ENCODE assay signal across 20 cellular contexts in the genomic region with DNA sequence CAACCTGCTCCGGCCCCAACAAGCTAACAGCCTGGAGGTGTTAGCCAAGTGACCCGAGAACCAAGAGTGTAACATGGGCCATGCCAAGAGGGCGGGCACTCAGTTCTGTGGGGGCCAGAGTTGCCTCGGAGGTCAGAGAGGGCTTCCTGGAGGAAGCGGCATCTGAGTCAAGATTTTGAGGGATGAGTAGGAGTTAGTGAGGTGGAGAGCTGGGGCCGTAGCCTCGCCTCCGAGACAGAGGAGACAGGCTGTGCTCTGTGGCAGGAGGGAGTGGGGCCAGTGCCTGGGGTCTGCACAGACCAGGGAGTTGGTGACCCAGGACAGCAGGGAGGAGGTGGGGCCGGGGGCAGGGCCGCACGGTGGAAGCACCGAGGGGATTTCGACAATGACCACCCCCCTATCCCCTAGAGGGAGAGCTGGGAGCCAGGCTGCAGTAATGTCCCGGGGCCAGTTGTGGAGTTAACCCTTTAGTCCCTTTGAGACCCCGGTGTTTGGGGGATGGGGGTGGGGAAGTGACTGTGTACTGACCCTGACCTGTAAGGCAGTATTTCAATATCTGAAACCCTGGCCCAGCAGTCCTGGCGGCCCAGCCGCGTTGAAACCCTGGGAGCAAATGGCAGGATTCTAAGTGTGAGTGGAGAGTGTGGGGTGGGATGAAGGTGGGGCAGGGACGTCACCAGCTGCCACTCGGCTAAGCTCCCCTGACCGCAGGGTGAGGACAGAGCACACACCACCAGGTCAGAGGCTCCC.
DNase-seq lines count a peak whose midpoint lies in the region; ATAC-seq, FAIRE-seq and TF ChIP-seq lines count a peak whose summit lies in the region.
"Had no signal": no experiment of that assay in that cellular context is flagged by ENCODE, and none has a peak within 500 bp of the region (broad histone marks: within the 10 kb centered on the region; RNA-seq: fewer than 3 reads in every experiment).

No MANE protein-coding gene starts in this region.

- H3K27me3 Mint-ChIP-seq in Caco-2 (ENCODE audit: insufficient read depth, unreplicated experiment), result peaks cover 13% of the 10 kb centered on the region

- intact Hi-C loops in Caco-2 (cut with micrococcal nuclease; ENCODE audit: unreplicated experiment) (no loop called here), left ventricle myocardium superior (cut with micrococcal nuclease) (no loop called here), posterior vena cava (cut with DNase I) (no loop called here), esophagus muscularis mucosa (cut with DNase I) (no loop called here)

- no TSS peak for BruUV-seq in Caco-2 (replicated peaks; lab: Mats Ljungman, UMichigan)

- WGBS in esophagus muscularis mucosa, result 64% methylated on average over 16 of the region's 21 CpGs

- no peak for TF ChIP-seq EP300 in esophagus muscularis mucosa (IDR thresholded peaks at IDR 0.05)

- H3K9me3 ChIP-seq in Caco-2 (no peaks in the 10 kb centered on the region), RWPE2 (ENCODE audit: severe bottlenecking) (no peaks in the 10 kb centered on the region), esophagus muscularis mucosa (no peaks in the 10 kb centered on the region)
- H3K9me3 ChIP-seq: body of pancreas, neutrophil had no signal

- TF ChIP-seq CTCF in Caco-2 (IDR thresholded peaks at IDR 0.05; ENCODE audit: insufficient read depth in 1 of 2, low read depth in 1 of 2, low read length in 1 of 2, severe bottlenecking in 1 of 2, unreplicated experiment in 1 of 2) (no peak), RWPE2 (IDR thresholded peaks at IDR 0.05; ENCODE audit: poor library complexity, severe bottlenecking) (no peak), esophagus muscularis mucosa (IDR thresholded peaks at IDR 0.05) (no peak)

- no peaks in the 10 kb centered on the region for H3K36me3 Mint-ChIP-seq in Caco-2 (ENCODE audit: insufficient read depth, unreplicated experiment)
- H3K36me3 Mint-ChIP-seq: IgD-negative memory B cell had no signal

- H3K36me3 ChIP-seq in Caco-2 (ENCODE audit: control insufficient read depth, insufficient read depth, low read length) (no peaks in the 10 kb centered on the region), RWPE2 (ENCODE audit: low read depth) (no peaks in the 10 kb centered on the region), esophagus muscularis mucosa (no peaks in the 10 kb centered on the region)
- H3K36me3 ChIP-seq: neutrophil had no signal

- no peak for FAIRE-seq in GM19239 (lab: Jason Lieb, UNC)
- FAIRE-seq: islet of Langerhans had no signal

- H3K4me1 ChIP-seq in Caco-2 (no peaks in the 10 kb centered on the region), RWPE2 (ENCODE audit: insufficient read depth, poor library complexity, severe bottlenecking) (no peaks in the 10 kb centered on the region), esophagus muscularis mucosa (peaks cover 0 to 14% (median 6%) of the 10 kb centered on the region in 4 donors)
- H3K4me1 ChIP-seq: body of pancreas had no signal

- H3K4me3 ChIP-seq in Caco-2 (ENCODE audit: low read depth, low read length), result no peak overlapping the region
- H3K4me3 ChIP-seq in RWPE2 (ENCODE audit: severe bottlenecking), result no peak overlapping the region
- no peak overlapping the region for H3K4me3 ChIP-seq in esophagus muscularis mucosa
- H3K4me3 ChIP-seq: body of pancreas had no signal

- H3K27me3 ChIP-seq in Caco-2 (replicated peaks; ENCODE audit: control insufficient read depth, insufficient read depth, low read length) (no peaks in the 10 kb centered on the region), RWPE2 (ENCODE audit: insufficient read depth, poor library complexity, severe bottlenecking) (no peaks in the 10 kb centered on the region), esophagus muscularis mucosa (peaks cover 0 to 39% (median 0%) of the 10 kb centered on the region in 4 donors)
- H3K27me3 ChIP-seq: body of pancreas had no signal

- no peaks in the 10 kb centered on the region for H3K4me1 Mint-ChIP-seq in Caco-2 (ENCODE audit: low read depth, unreplicated experiment)
- H3K4me1 Mint-ChIP-seq: IgD-negative memory B cell had no signal

- no peaks in the 10 kb centered on the region for H3K9me3 Mint-ChIP-seq in Caco-2 (ENCODE audit: unreplicated experiment)
- H3K9me3 Mint-ChIP-seq: activated naive CD4-positive, alpha-beta T cell treated with anti-CD3 and anti-CD28 coated beads for 36 hours; IgD-negative memory B cell had no signal

- H3K4me3 Mint-ChIP-seq in Caco-2 (ENCODE audit: unreplicated experiment), result no peak overlapping the region
- H3K4me3 Mint-ChIP-seq: activated naive CD4-positive, alpha-beta T cell treated with anti-CD3 and anti-CD28 coated beads for 36 hours; IgD-negative memory B cell had no signal

- ATAC-seq in RWPE2 (ENCODE audit: low read depth), result no peak
- ATAC-seq in left ventricle myocardium superior, result peak; percentile 3
- ATAC-seq in GM18505 (IDR thresholded peaks at IDR 0.05; ENCODE audit: unreplicated experiment), result no peak

- POLR2A ChIA-PET in Caco-2 (lab: Charles Lee), result no interaction called here

- H3K27ac Mint-ChIP-seq in Caco-2 (ENCODE audit: unreplicated experiment), result peak overlapping the region; percentile 13
- H3K27ac Mint-ChIP-seq: activated naive CD4-positive, alpha-beta T cell treated with anti-CD3 and anti-CD28 coated beads for 36 hours had no signal

- TF ChIP-seq POLR2A in GM18505 (IDR thresholded peaks at IDR 0.05; ENCODE audit: borderline replicate concordance, extremely low read depth, insufficient read depth, insufficient read length), result no peak
- TF ChIP-seq POLR2A in esophagus muscularis mucosa (IDR thresholded peaks at IDR 0.05; ENCODE audit: low read depth), result no peak

- DNase-seq in Caco-2 (no peak), RWPE2 (ENCODE audit: low spot score) (peak; percentile 42), left ventricle myocardium superior (no peak), posterior vena cava (ENCODE audit: low spot score) (peak; percentile 80), hypothalamus (lab: John Stamatoyannopoulos, UW) (no peak), esophagus muscularis mucosa (ENCODE audit: extremely low spot score) (no peak), GM19239 (ENCODE audit: insufficient read length, low spot score) (no peak)
- DNase-seq: activated CD4-positive, alpha-beta T cell treated with anti-CD3 and anti-CD28 coated beads for 4 hours; activated CD8-positive, alpha-beta memory T cell treated with anti-CD3 and anti-CD28 coated beads, Interleukin-2, amount 50 U/mL, for 48 hours; activated naive CD4-positive, alpha-beta T cell treated with anti-CD3 and anti-CD28 coated beads for 36 hours; COR-L47; dermis blood vessel endothelial cell; midbrain; NCI-H2029; NCI-H510A had no signal

- CTCF ChIA-PET in Caco-2 (lab: Charles Lee), result no interaction called here

- H3K27ac ChIP-seq in RWPE2 (ENCODE audit: poor library complexity, severe bottlenecking) (no peak overlapping the region), esophagus muscularis mucosa (replicated peaks in 1 of 4) (peak overlapping the region in 1 of 4 donors; percentile 44)
- H3K27ac ChIP-seq: body of pancreas, neutrophil had no signal

Comparison
In these comparisons a context has a peak if more than half of its experiments do, and no peak if none do; other contexts are left out.
1. DNase-seq: peak in RWPE2 (single experiment) and posterior vena cava (single experiment); none in Caco-2 (0 of 2), left ventricle myocardium superior (single experiment), hypothalamus (0 of 51), esophagus muscularis mucosa (single experiment) and GM19239 (single experiment).